ENCODE assay signal across 8 cellular contexts in genomic region chr1:20507248-20507563, GRCh38. TPM values are rescaled to one million over a fixed set of nuclear protein-coding genes. Genes with fewer than 3 reads are reported as not detected.
DNase-seq lines count a peak whose midpoint lies in the region; ATAC-seq and TF ChIP-seq lines count a peak whose summit lies in the region.

No MANE protein-coding gene starts in this region.

- DNase-seq in activated CD4-positive, alpha-beta T cell treated with anti-CD3 and anti-CD28 coated beads for 36 hours = no peak
- DNase-seq in activated CD4-positive, alpha-beta T cell treated with anti-CD3 and anti-CD28 coated beads for 1 hour = no peak
- no peak for DNase-seq in endothelial cell (ENCODE audit: low spot score)
- DNase-seq in GDM1 (lab: John Stamatoyannopoulos, UW) = no peak
- no peak for DNase-seq in NCI-H2196 (lab: John Stamatoyannopoulos, UW; ENCODE audit: unreplicated experiment)
- DNase-seq in NCI-H2107 (lab: John Stamatoyannopoulos, UW) = no peak

- H3K4me3 ChIP-seq in Loucy (ENCODE audit: low read length, poor library complexity, severe bottlenecking) = peak overlapping the region; percentile 94
- peak overlapping the region; percentile 70 to 86 for H3K4me3 ChIP-seq in neutrophil (ENCODE audit: low read depth in 1 of 2, low read length in 1 of 2)

- peaks cover 1% of the 10 kb centered on the region; the same call in 1 of the 2 replicates for H3K36me3 ChIP-seq in Loucy (ENCODE audit: insufficient read depth, low read length)
- peaks cover 20% of the 10 kb centered on the region for H3K36me3 ChIP-seq in neutrophil

- peak overlapping the region; percentile 84 for H3K4me2 ChIP-seq in Loucy (ENCODE audit: low read depth, low read length, poor library complexity, severe bottlenecking)

- H3K27ac Mint-ChIP-seq in activated CD4-positive, alpha-beta T cell treated with anti-CD3 and anti-CD28 coated beads for 36 hours = peak overlapping the region; percentile 65
- H3K27ac Mint-ChIP-seq in endothelial cell (ENCODE audit: unreplicated experiment) = peak overlapping the region; percentile 67

- H3K79me2 ChIP-seq in Loucy (ENCODE audit: insufficient read depth, low read length) = peaks cover 36% of the 10 kb centered on the region

- peaks cover 2% of the 10 kb centered on the region for H3K27me3 Mint-ChIP-seq in activated CD4-positive, alpha-beta T cell treated with anti-CD3 and anti-CD28 coated beads for 36 hours
- H3K27me3 Mint-ChIP-seq in endothelial cell (ENCODE audit: unreplicated experiment) = no peaks in the 10 kb centered on the region

- intact Hi-C loops in activated CD4-positive, alpha-beta T cell treated with anti-CD3 and anti-CD28 coated beads for 36 hours (cut with DNase I, micrococcal nuclease) = loop anchor here (1.0 to 10.0 kb wide), 4 partner anchors 11 to 838 kb away; partner anchors contain the start of genes HP1BP3 (in 1 of the 2) and PINK1 (in 1 of the 2)

- peak overlapping the region; percentile 77 for H3K27ac ChIP-seq in neutrophil

- H3K9me2 ChIP-seq in Loucy (replicated peaks; ENCODE audit: low read depth, low read length) = no peaks in the 10 kb centered on the region

- peak overlapping the region; percentile 79 for H3K9ac ChIP-seq in Loucy (ENCODE audit: low read depth, low read length, poor library complexity, severe bottlenecking)

- peaks cover 8% of the 10 kb centered on the region for H3K36me3 Mint-ChIP-seq in activated CD4-positive, alpha-beta T cell treated with anti-CD3 and anti-CD28 coated beads for 36 hours (ENCODE audit: low read depth)
- peaks cover 5% of the 10 kb centered on the region for H3K36me3 Mint-ChIP-seq in endothelial cell (ENCODE audit: low read depth, unreplicated experiment)

- POLR2A ChIA-PET in activated CD4-positive, alpha-beta T cell treated with anti-CD3 and anti-CD28 coated beads for 36 hours (lab: Charles Lee) = no interaction called here

- peak overlapping the region; percentile 96 for H2AFZ ChIP-seq in Loucy (ENCODE audit: low read length)

- H3F3A ChIP-seq in Loucy (ENCODE audit: low read depth) = no peaks in the 10 kb centered on the region

- H4K20me1 ChIP-seq in Loucy (ENCODE audit: insufficient read depth, low read length, poor library complexity, severe bottlenecking) = no peaks in the 10 kb centered on the region

- H3K9me3 Mint-ChIP-seq in activated CD4-positive, alpha-beta T cell treated with anti-CD3 and anti-CD28 coated beads for 36 hours (ENCODE audit: low read depth) = no peaks in the 10 kb centered on the region
- no peaks in the 10 kb centered on the region for H3K9me3 Mint-ChIP-seq in endothelial cell (ENCODE audit: unreplicated experiment)

- CTCF ChIA-PET in activated CD4-positive, alpha-beta T cell treated with anti-CD3 and anti-CD28 coated beads for 36 hours (lab: Charles Lee) = interaction anchor here (0.5 to 0.8 kb wide), 3 partner anchors 13 to 1011 kb away, joined by 4 read pairs; no protein-coding TSS in a partner anchor

- peaks cover 30% of the 10 kb centered on the region for H3K4me1 ChIP-seq in Loucy (ENCODE audit: insufficient read depth, low read length, poor library complexity, severe bottlenecking)
- peaks cover 12 to 15% of the 10 kb centered on the region in 2 experiments for H3K4me1 ChIP-seq in neutrophil (ENCODE audit: control insufficient read depth in 1 of 2, insufficient read depth in 1 of 2, low read depth in 1 of 2, low read length in 1 of 2)

- peaks cover 38% of the 10 kb centered on the region for H3K27me3 ChIP-seq in Loucy (ENCODE audit: insufficient read depth, low read length, poor library complexity, severe bottlenecking)
- H3K27me3 ChIP-seq in neutrophil = peaks cover 37% of the 10 kb centered on the region

- TF ChIP-seq CTCF in Loucy (conservative IDR thresholded peaks at IDR 0.05; ENCODE audit: low read length) (no peak), endothelial cell (IDR thresholded peaks at IDR 0.05; ENCODE audit: unreplicated experiment) (no peak), neutrophil (IDR thresholded peaks at IDR 0.05) (no peak)

- H3K9me3 ChIP-seq in Loucy (ENCODE audit: insufficient read depth, low read depth, low read length) (no peaks in the 10 kb centered on the region), neutrophil (no peaks in the 10 kb centered on the region)

- H3K4me3 Mint-ChIP-seq in activated CD4-positive, alpha-beta T cell treated with anti-CD3 and anti-CD28 coated beads for 36 hours = peak overlapping the region; percentile 79
- H3K4me3 Mint-ChIP-seq in endothelial cell (ENCODE audit: unreplicated experiment) = peak overlapping the region; percentile 92

- H3K4me1 Mint-ChIP-seq in activated CD4-positive, alpha-beta T cell treated with anti-CD3 and anti-CD28 coated beads for 36 hours = peaks cover 17% of the 10 kb centered on the region
- peaks cover 10% of the 10 kb centered on the region for H3K4me1 Mint-ChIP-seq in endothelial cell (ENCODE audit: unreplicated experiment)

- ATAC-seq in activated CD4-positive, alpha-beta T cell treated with anti-CD3 and anti-CD28 coated beads for 36 hours = peak; percentile 45

RNA-seq across cellular contexts. Expression of gene MUL1, which starts 0.7 kb away (rescaled TPM):
- total RNA-seq in activated CD4-positive, alpha-beta T cell treated with anti-CD3 and anti-CD28 coated beads for 36 hours = 10 to 100 TPM in 1 of 2 experiments, 1 to 10 TPM in 1; 9.0 to 13.1 TPM
- total RNA-seq in endothelial cell (ENCODE audit: unreplicated experiment) = 31.5 TPM

RNA-seq across cellular contexts. Expression of gene CAMK2N1, which starts 21.2 kb away (rescaled TPM):
- total RNA-seq in activated CD4-positive, alpha-beta T cell treated with anti-CD3 and anti-CD28 coated beads for 36 hours = under 1 TPM; 0.48 to 0.49 TPM
- 0.28 TPM for total RNA-seq in endothelial cell (ENCODE audit: unreplicated experiment)

RNA-seq across cellular contexts. Expression of gene FAM43B, which starts 45.2 kb away (rescaled TPM):
- total RNA-seq in activated CD4-positive, alpha-beta T cell treated with anti-CD3 and anti-CD28 coated beads for 36 hours = not detected
- 1.7 TPM for total RNA-seq in endothelial cell (ENCODE audit: unreplicated experiment)
